In the genomic region with DNA sequence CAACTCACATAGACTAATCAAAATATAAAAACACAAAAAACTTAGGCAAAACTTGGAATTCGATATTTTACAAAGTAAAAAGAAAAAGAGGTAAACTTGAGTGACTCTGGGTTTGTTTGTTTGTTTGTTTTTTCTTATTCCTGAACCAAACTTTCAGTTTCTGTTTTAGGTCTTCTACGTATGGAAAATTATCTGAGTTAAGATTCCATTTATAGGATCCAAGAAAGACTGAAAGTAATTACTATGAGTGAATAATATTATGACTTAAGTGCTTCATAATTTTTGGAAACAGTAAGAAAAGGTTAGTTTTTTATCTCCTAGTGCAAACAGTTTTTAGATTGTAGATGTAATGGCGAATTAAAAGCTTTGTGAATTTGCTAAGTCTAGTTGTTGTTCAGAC, we compare ENCODE assay signal across 11 cellular contexts. TPM values are rescaled to one million over a fixed set of nuclear protein-coding genes. Genes with fewer than 3 reads are reported as not detected.
DNase-seq lines count a peak whose midpoint lies in the region; ATAC-seq and TF ChIP-seq lines count a peak whose summit lies in the region.
"Had no signal": no experiment of that assay in that cellular context is flagged by ENCODE, and none has a peak within 500 bp of the region (broad histone marks: within the 10 kb centered on the region; RNA-seq: fewer than 3 reads in every experiment).

No MANE protein-coding gene starts in this region.

- H3K27ac Mint-ChIP-seq in activated naive CD4-positive, alpha-beta T cell treated with anti-CD3 and anti-CD28 coated beads for 36 hours, result peak overlapping the region; percentile 70
- peak overlapping the region in 1 of 2 donors; percentile 92 for H3K27ac Mint-ChIP-seq in stimulated activated naive CD8-positive, alpha-beta T cell treated with anti-CD3 and anti-CD28 coated beads, Interleukin-15, amount 100 ng/mL, for 72 hours

- intact Hi-C loops in activated naive CD4-positive, alpha-beta T cell treated with anti-CD3 and anti-CD28 coated beads for 36 hours (cut with micrococcal nuclease), result loop anchor here (1.0 kb wide), 6 partner anchors 10 to 110 kb away; no protein-coding TSS in a partner anchor

- H3K9me3 ChIP-seq in SK-N-MC (ENCODE audit: low read depth, low read length), result no peaks in the 10 kb centered on the region

- CTCF ChIA-PET in activated naive CD4-positive, alpha-beta T cell treated with anti-CD3 and anti-CD28 coated beads for 36 hours (lab: Charles Lee), result interaction anchor here (3.3 kb wide), 1 partner anchor 13 kb away, joined by 13 read pairs; a partner anchor contains a TSS

- 0 out of 2 replicates have a peak overlapping the region, but pooled peaks have one; percentile 22 for H3K4me3 ChIP-seq in SK-N-MC
- peak overlapping the region; percentile 6 for H3K4me3 ChIP-seq in fibroblast of pulmonary artery (replicated peaks; ENCODE audit: low read depth, low read length)

- DNase-seq in activated naive CD4-positive, alpha-beta T cell treated with anti-CD3 and anti-CD28 coated beads for 36 hours, result no peak
- no peak for DNase-seq in activated naive CD4-positive, alpha-beta T cell treated with Interleukin-2 at 50 U/mL for 16 hours
- DNase-seq in SK-N-MC (ENCODE audit: low read depth, low spot score) (no peak), fibroblast of pulmonary artery (ENCODE audit: low read depth) (no peak)
- DNase-seq in stimulated activated naive CD8-positive, alpha-beta T cell treated with anti-CD3 and anti-CD28 coated beads, Interleukin-15, amount 100 ng/mL, for 72 hours, result no peak
- DNase-seq: NCI-H1417, SHP77 had no signal

- no peak overlapping the region for H3K9ac ChIP-seq in SK-N-MC (ENCODE audit: insufficient read length)

- H3K36me3 ChIP-seq in SK-N-MC (ENCODE audit: insufficient read depth, low read length), result no peaks in the 10 kb centered on the region

- H3K27ac ChIP-seq in SK-N-MC, result no peak overlapping the region

- ATAC-seq in stimulated activated naive CD8-positive, alpha-beta T cell treated with anti-CD3 and anti-CD28 coated beads, Interleukin-15, amount 100 ng/mL, for 72 hours, result no peak
- ATAC-seq in HG03439 (IDR thresholded peaks at IDR 0.05; ENCODE audit: unreplicated experiment), result no peak
- ATAC-seq in HG03442 (IDR thresholded peaks at IDR 0.05; ENCODE audit: unreplicated experiment), result no peak
- no peak for ATAC-seq in HG03457 (IDR thresholded peaks at IDR 0.05; ENCODE audit: unreplicated experiment)
- ATAC-seq: left lobe of liver had no signal

- peak overlapping the region; percentile 52 for H3K4me3 Mint-ChIP-seq in activated naive CD4-positive, alpha-beta T cell treated with anti-CD3 and anti-CD28 coated beads for 36 hours
- peak overlapping the region; percentile 34 to 74 for H3K4me3 Mint-ChIP-seq in stimulated activated naive CD8-positive, alpha-beta T cell treated with anti-CD3 and anti-CD28 coated beads, Interleukin-15, amount 100 ng/mL, for 72 hours

- no peak for TF ChIP-seq CTCF in fibroblast of pulmonary artery (IDR thresholded peaks at IDR 0.05; ENCODE audit: low read length, missing control alignments)

- H3K27me3 Mint-ChIP-seq in activated naive CD4-positive, alpha-beta T cell treated with anti-CD3 and anti-CD28 coated beads for 36 hours (ENCODE audit: low read depth), result no peaks in the 10 kb centered on the region
- H3K27me3 Mint-ChIP-seq in stimulated activated naive CD8-positive, alpha-beta T cell treated with anti-CD3 and anti-CD28 coated beads, Interleukin-15, amount 100 ng/mL, for 72 hours, result no peaks in the 10 kb centered on the region

- H3K36me3 Mint-ChIP-seq in activated naive CD4-positive, alpha-beta T cell treated with anti-CD3 and anti-CD28 coated beads for 36 hours (ENCODE audit: low read depth), result peaks cover 15% of the 10 kb centered on the region

- H3K9me3 Mint-ChIP-seq in activated naive CD4-positive, alpha-beta T cell treated with anti-CD3 and anti-CD28 coated beads for 36 hours, result no peaks in the 10 kb centered on the region
- H3K9me3 Mint-ChIP-seq in stimulated activated naive CD8-positive, alpha-beta T cell treated with anti-CD3 and anti-CD28 coated beads, Interleukin-15, amount 100 ng/mL, for 72 hours, result no peaks in the 10 kb centered on the region

- H3K4me1 Mint-ChIP-seq in activated naive CD4-positive, alpha-beta T cell treated with anti-CD3 and anti-CD28 coated beads for 36 hours (ENCODE audit: low read depth), result peaks cover 50% of the 10 kb centered on the region
- H3K4me1 Mint-ChIP-seq in stimulated activated naive CD8-positive, alpha-beta T cell treated with anti-CD3 and anti-CD28 coated beads, Interleukin-15, amount 100 ng/mL, for 72 hours, result peaks cover 45% of the 10 kb centered on the region

RNA-seq across cellular contexts. Expression of a gene that starts 13.2 kb away (rescaled TPM):
- total RNA-seq in activated naive CD4-positive, alpha-beta T cell treated with anti-CD3 and anti-CD28 coated beads for 36 hours, result 10 to 100 TPM; 11.2 to 16.2 TPM
